ENCODE assay signal across 21 cellular contexts in the genomic region with DNA sequence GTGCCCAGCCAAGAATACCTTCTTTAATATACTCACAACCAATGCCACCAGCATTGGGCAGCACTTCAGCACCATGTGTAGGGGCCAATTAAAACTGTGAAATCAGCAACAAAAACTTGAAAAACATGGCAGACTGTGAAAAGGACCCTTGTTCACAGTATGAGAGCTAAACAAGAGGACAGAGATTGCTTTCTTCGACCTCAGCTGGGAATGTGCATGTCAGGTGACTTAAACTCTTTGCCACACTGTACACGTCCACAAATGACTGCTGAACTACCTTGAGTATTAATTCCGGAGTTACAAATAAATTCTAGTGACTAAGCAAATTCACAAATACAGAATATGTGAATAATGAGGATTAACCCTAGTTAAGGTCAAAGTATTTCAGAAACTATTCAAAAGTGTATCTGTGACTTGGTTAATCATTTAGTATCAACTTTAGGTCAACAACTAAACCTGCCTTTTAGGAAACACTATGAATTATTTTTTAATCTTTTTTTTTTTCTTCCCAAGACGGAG. TPM values are rescaled to one million over a fixed set of nuclear protein-coding genes. Genes with fewer than 3 reads are reported as not detected.
DNase-seq lines count a peak whose midpoint lies in the region; ATAC-seq, FAIRE-seq and TF ChIP-seq lines count a peak whose summit lies in the region.
"Had no signal": no experiment of that assay in that cellular context is flagged by ENCODE, and none has a peak within 500 bp of the region (broad histone marks: within the 10 kb centered on the region; RNA-seq: fewer than 3 reads in every experiment).

No MANE protein-coding gene starts in this region.

- ATAC-seq in stimulated activated naive CD8-positive, alpha-beta T cell treated with anti-CD3 and anti-CD28 coated beads, Interleukin-15, Interleukin-2, amounts not matched to agents 100 U/mL and 50 U/mL, for 24 hours, result no peak
- ATAC-seq: natural killer cell treated with Interleukin-12 subunit alpha and Interleukin-12 subunit beta and Interleukin-15 and Interleukin-18, amount 100 ng/mL, for 72 hours had no signal

- no peaks in the 10 kb centered on the region for H3K27me3 Mint-ChIP-seq in stimulated activated naive CD8-positive, alpha-beta T cell treated with anti-CD3 and anti-CD28 coated beads, Interleukin-15, Interleukin-2, amounts not matched to agents 100 ng/mL and 50 ng/mL, for 24 hours
- H3K27me3 Mint-ChIP-seq in type B pancreatic cell, result no peaks in the 10 kb centered on the region
- H3K27me3 Mint-ChIP-seq: natural killer cell treated with Interleukin-12 subunit alpha and Interleukin-12 subunit beta and Interleukin-15 and Interleukin-18, amount 100 ng/mL, for 72 hours had no signal

- H3K4me3 Mint-ChIP-seq in stimulated activated naive CD8-positive, alpha-beta T cell treated with anti-CD3 and anti-CD28 coated beads, Interleukin-15, Interleukin-2, amounts not matched to agents 100 ng/mL and 50 ng/mL, for 24 hours, result no peak overlapping the region
- no peak overlapping the region for H3K4me3 Mint-ChIP-seq in type B pancreatic cell
- H3K4me3 Mint-ChIP-seq: endodermal cell; natural killer cell treated with Interleukin-12 subunit alpha and Interleukin-12 subunit beta and Interleukin-15 and Interleukin-18, amount 100 ng/mL, for 72 hours had no signal

- no peak for DNase-seq in stimulated activated naive CD8-positive, alpha-beta T cell treated with anti-CD3 and anti-CD28 coated beads, Interleukin-15, Interleukin-2, amounts not matched to agents 100 U/mL and 50 U/mL, for 24 hours
- DNase-seq in dorsolateral prefrontal cortex, result peak in 2 of 10 donors; percentile 35 to 37
- peak; percentile 50 for DNase-seq in midbrain (lab: John Stamatoyannopoulos, UW)
- no peak for DNase-seq in type B pancreatic cell (ENCODE audit: extremely low spot score, unreplicated experiment)
- no peak for DNase-seq in activated CD4-positive, alpha-beta T cell treated with anti-CD3 and anti-CD28 coated beads, Interleukin-2, amount 50 U/mL, for 4 hours
- DNase-seq in GM12891 (ENCODE audit: insufficient read length, low spot score), result no peak
- DNase-seq in SW 1271 (lab: John Stamatoyannopoulos, UW), result no peak
- DNase-seq: activated gamma-delta T cell treated with Interleukin-2 at 50 U/mL for 16 hours; endodermal cell; mesenchymal stem cell; NCI-H187 treated with DMSO at 0.1 percent for 48 hours; NCI-H446; SK-N-SH; spleen; stimulated activated CD4-positive, alpha-beta T cell treated with anti-CD3 and anti-CD28 coated beads, Interleukin-4, amount 100 ng/mL, for 4 hours; T1000 had no signal

- peak overlapping the region in 50 of 59 donors; percentile 7 to 85 (median 58) for H3K27ac ChIP-seq in dorsolateral prefrontal cortex
- H3K27ac ChIP-seq: hepatocyte, prostate gland, spleen had no signal

- intact Hi-C loops in dorsolateral prefrontal cortex (cut with DNase I), result no loop called here

- H3K9me3 Mint-ChIP-seq in stimulated activated naive CD8-positive, alpha-beta T cell treated with anti-CD3 and anti-CD28 coated beads, Interleukin-15, Interleukin-2, amounts not matched to agents 100 ng/mL and 50 ng/mL, for 24 hours, result no peaks in the 10 kb centered on the region
- H3K9me3 Mint-ChIP-seq in type B pancreatic cell, result no peaks in the 10 kb centered on the region
- H3K9me3 Mint-ChIP-seq: endodermal cell; natural killer cell treated with Interleukin-12 subunit alpha and Interleukin-12 subunit beta and Interleukin-15 and Interleukin-18, amount 100 ng/mL, for 72 hours had no signal

- no peak for FAIRE-seq in GM12891 (lab: Jason Lieb, UNC)
- FAIRE-seq: keratinocyte had no signal

- H3K27ac Mint-ChIP-seq in stimulated activated naive CD8-positive, alpha-beta T cell treated with anti-CD3 and anti-CD28 coated beads, Interleukin-15, Interleukin-2, amounts not matched to agents 100 ng/mL and 50 ng/mL, for 24 hours, result peak overlapping the region; percentile 29
- peak overlapping the region; percentile 53 for H3K27ac Mint-ChIP-seq in type B pancreatic cell
- H3K27ac Mint-ChIP-seq: natural killer cell treated with Interleukin-12 subunit alpha and Interleukin-12 subunit beta and Interleukin-15 and Interleukin-18, amount 100 ng/mL, for 72 hours had no signal

- TF ChIP-seq POLR2A in GM12891 (IDR thresholded peaks at IDR 0.05; ENCODE audit: low read depth, low read length), result no peak

- no peaks in the 10 kb centered on the region for H3K27me3 ChIP-seq in dorsolateral prefrontal cortex
- H3K27me3 ChIP-seq: hepatocyte, spleen had no signal

- TF ChIP-seq CTCF in dorsolateral prefrontal cortex (IDR thresholded peaks at IDR 0.05 in 54 of 56, conservative IDR thresholded peaks at IDR 0.05 in 2 of 56; ENCODE audit: low read depth in 1 of 56, partially characterized antibody in 56 of 56) (no peak), type B pancreatic cell (conservative IDR thresholded peaks at IDR 0.05) (no peak)

- H3K36me3 Mint-ChIP-seq in stimulated activated naive CD8-positive, alpha-beta T cell treated with anti-CD3 and anti-CD28 coated beads, Interleukin-15, Interleukin-2, amounts not matched to agents 100 ng/mL and 50 ng/mL, for 24 hours (ENCODE audit: low read depth), result peaks cover 84% of the 10 kb centered on the region
- peaks cover 42% of the 10 kb centered on the region for H3K36me3 Mint-ChIP-seq in type B pancreatic cell

- no peak overlapping the region for H3K4me3 ChIP-seq in dorsolateral prefrontal cortex
- H3K4me3 ChIP-seq: hepatocyte, prostate gland, spleen had no signal

- no peaks in the 10 kb centered on the region for H3K4me1 Mint-ChIP-seq in stimulated activated naive CD8-positive, alpha-beta T cell treated with anti-CD3 and anti-CD28 coated beads, Interleukin-15, Interleukin-2, amounts not matched to agents 100 ng/mL and 50 ng/mL, for 24 hours (ENCODE audit: low read depth)
- H3K4me1 Mint-ChIP-seq in type B pancreatic cell (ENCODE audit: unreplicated experiment), result no peaks in the 10 kb centered on the region
- H3K4me1 Mint-ChIP-seq: endodermal cell had no signal

TF ChIP-seq in GM12891, 5 proteins besides CTCF, POLR2A, EP300 and RAD21:
- TF ChIP-seq SPI1 (IDR thresholded peaks at IDR 0.05; ENCODE audit: low read depth, low read length) (no peak), POLR2AphosphoS5 (IDR thresholded peaks at IDR 0.05; ENCODE audit: low read depth, low read length) (no peak), TAF1 (IDR thresholded peaks at IDR 0.05; ENCODE audit: low read depth, low read length) (no peak), PAX5 (IDR thresholded peaks at IDR 0.05; ENCODE audit: insufficient read depth, low read length, severe bottlenecking) (no peak), POU2F2 (IDR thresholded peaks at IDR 0.05; ENCODE audit: low read depth, low read length) (no peak)

RNA-seq across cellular contexts. Expression of gene DDX6, which starts 33.0 kb away (rescaled TPM):
- total RNA-seq in dorsolateral prefrontal cortex, result 100 to 1,000 TPM; 139 to 229 (median 190) TPM
- 146 and 183 TPM in 2 replicates for total RNA-seq in type B pancreatic cell (ENCODE audit: low replicate concordance)
- polyA plus RNA-seq in GM12891 (2012; ENCODE audit: low read depth, missing spikeins), result 27.3 TPM
